12 cellular contexts compared by ENCODE assay signal in genomic region chr11:3135491-3136440, GRCh38. TPM values are rescaled to one million over a fixed set of nuclear protein-coding genes. Genes with fewer than 3 reads are reported as not detected.
DNase-seq lines count a peak whose midpoint lies in the region; ATAC-seq and TF ChIP-seq lines count a peak whose summit lies in the region.
"Had no signal": no experiment of that assay in that cellular context is flagged by ENCODE, and none has a peak within 500 bp of the region (broad histone marks: within the 10 kb centered on the region; RNA-seq: fewer than 3 reads in every experiment).

No MANE protein-coding gene starts in this region.

- H3F3A ChIP-seq in SK-N-SH (replicated peaks; ENCODE audit: insufficient read depth) = no peaks in the 10 kb centered on the region

- ATAC-seq in SK-N-SH treated with all-trans-retinoic acid at 6 μM for 48 hours (peak; percentile 18; the same call in 1 of the 3 replicates), Panc1 (peak; percentile 72), left ventricle myocardium superior (peak; percentile 55), sciatic nerve (peak; percentile 55), GM18505 (IDR thresholded peaks at IDR 0.05; ENCODE audit: unreplicated experiment) (no peak), GM19351 (IDR thresholded peaks at IDR 0.05; ENCODE audit: unreplicated experiment) (no peak)

- H3K9me3 ChIP-seq in SK-N-SH (no peaks in the 10 kb centered on the region), Panc1 (ENCODE audit: control insufficient read depth, insufficient read depth, low read depth, low read length) (no peaks in the 10 kb centered on the region)
- H3K9me3 ChIP-seq: HAP-1 had no signal

- no peak overlapping the region for H3K27ac ChIP-seq in SK-N-SH (ENCODE audit: low read depth in 2 of 2, low read length in 1 of 2)
- no peak overlapping the region for H3K27ac ChIP-seq in Panc1 (ENCODE audit: low read length)

- in situ Hi-C loops in Panc1 (cut with HindIII; ENCODE audit: low pct_unique_long_range_greater_than_20kb, low sequenced_read_pairs) = no loop called here

- TF ChIP-seq CTCF in SK-N-SH (IDR thresholded peaks at IDR 0.05) (no peak), Panc1 (IDR thresholded peaks at IDR 0.05) (no peak)

- TF ChIP-seq RAD21 in SK-N-SH (IDR thresholded peaks at IDR 0.05; ENCODE audit: low read length) = no peak

- CTCF ChIA-PET in SK-N-SH (lab: Yijun Ruan, JAX) = interaction anchor here (0.6 to 1.8 kb wide), 5 partner anchors 12 to 99 kb away, joined by 3 to 11 read pairs (median 3); no protein-coding TSS in a partner anchor
- CTCF ChIA-PET in Panc1 (lab: Charles Lee) = interaction anchor here (0.6 to 0.7 kb wide), 3 partner anchors 15 to 25 kb away, joined by 3 read pairs; no protein-coding TSS in a partner anchor

- no peak for TF ChIP-seq POLR2A in GM18505 (IDR thresholded peaks at IDR 0.05; ENCODE audit: borderline replicate concordance, extremely low read depth, insufficient read depth, insufficient read length)

- no peak overlapping the region for H3K9ac ChIP-seq in SK-N-SH

- H3K4me1 ChIP-seq in SK-N-SH (ENCODE audit: control insufficient read depth in 1 of 2, insufficient read depth in 2 of 2, low read depth in 1 of 2, low read length in 1 of 2) (peaks cover 0 to 14% of the 10 kb centered on the region in 2 experiments; a peak in 1 of 4 replicates), Panc1 (ENCODE audit: control insufficient read depth, insufficient read depth, low read length) (no peaks in the 10 kb centered on the region; the same call in 1 of the 2 replicates)
- H3K4me1 ChIP-seq: HAP-1 had no signal

- no TSS peak for BruUV-seq in Panc1 (replicated peaks; lab: Mats Ljungman, UMichigan)

- intact Hi-C loops in Panc1 (cut with micrococcal nuclease; ENCODE audit: unreplicated experiment) = no loop called here
- intact Hi-C loops in left ventricle myocardium superior (cut with micrococcal nuclease) = no loop called here
- intact Hi-C loops in sciatic nerve (cut with DNase I) = no loop called here

- H3K27me3 ChIP-seq in SK-N-SH (ENCODE audit: insufficient read depth) = no peaks in the 10 kb centered on the region
- no peaks in the 10 kb centered on the region for H3K27me3 ChIP-seq in Panc1 (ENCODE audit: control insufficient read depth, insufficient read depth, low read length)

- DNase-seq in SK-N-SH (no peak), Panc1 (ENCODE audit: low read depth, low spot score) (no peak), left ventricle myocardium superior (peak; percentile 59), sciatic nerve (ENCODE audit: low spot score) (peak; percentile 62), superior temporal gyrus (ENCODE audit: extremely low spot score) (no peak)
- DNase-seq: activated T-cell treated with anti-CD3 and anti-CD28 coated beads, Interleukin-2, amount 50 U/mL, for 48 hours; NCI-H1092 treated with DMSO at 0.1 percent for 48 hours had no signal

- H3K4me3 ChIP-seq in SK-N-SH (ENCODE audit: low read depth in 2 of 2, low read length in 1 of 2) = no peak overlapping the region
- no peak overlapping the region for H3K4me3 ChIP-seq in Panc1 (ENCODE audit: low read depth in 2 of 2, low read length in 2 of 2)
- H3K4me3 ChIP-seq: HAP-1, lung had no signal

- WGBS in SK-N-SH (ENCODE audit: low lambda C conversion rate) = 100% methylated on average over 2 of the region's 15 CpGs

- H3K36me3 ChIP-seq in SK-N-SH (replicated peaks in 1 of 2; ENCODE audit: control insufficient read depth in 1 of 2, insufficient read depth in 2 of 2, low read length in 1 of 2) (no peaks in the 10 kb centered on the region), Panc1 (ENCODE audit: control insufficient read depth, insufficient read depth, low read length) (no peaks in the 10 kb centered on the region)
- H3K36me3 ChIP-seq: HAP-1 had no signal

- H3K4me2 ChIP-seq in SK-N-SH = no peak overlapping the region

- TF ChIP-seq EP300 in SK-N-SH (IDR thresholded peaks at IDR 0.05; ENCODE audit: borderline replicate concordance in 1 of 2, low read depth in 1 of 2, low read length in 1 of 2) = no peak

- POLR2A ChIA-PET in SK-N-SH (lab: Yijun Ruan, JAX) = no interaction called here
- POLR2A ChIA-PET in Panc1 (lab: Charles Lee) = interaction anchor here (0.5 kb wide), 1 partner anchor 81 kb away, joined by 11 read pairs; no protein-coding TSS in a partner anchor

- no peaks in the 10 kb centered on the region for H3K9me2 ChIP-seq in SK-N-SH

- no peak overlapping the region for H2AFZ ChIP-seq in SK-N-SH (ENCODE audit: low read depth)

- no peaks in the 10 kb centered on the region for H3K79me2 ChIP-seq in SK-N-SH (ENCODE audit: insufficient read depth)

- peaks cover 33% of the 10 kb centered on the region for H4K20me1 ChIP-seq in SK-N-SH (ENCODE audit: insufficient read depth)

TF ChIP-seq in SK-N-SH treated with all-trans-retinoic acid at 6 μM for 48 hours, 23 proteins besides CTCF, POLR2A, EP300 and RAD21:
- TF ChIP-seq OSR1 (CRISPR knock-in tag; IDR thresholded peaks at IDR 0.05) (no peak), ZNF8 (CRISPR knock-in tag; IDR thresholded peaks at IDR 0.05) (no peak), ZFP30 (CRISPR knock-in tag; IDR thresholded peaks at IDR 0.05) (no peak), ZC3H10 (CRISPR knock-in tag; IDR thresholded peaks at IDR 0.05) (no peak), TOX (CRISPR knock-in tag; IDR thresholded peaks at IDR 0.05; ENCODE audit: borderline replicate concordance) (no peak), CSDC2 (CRISPR knock-in tag; IDR thresholded peaks at IDR 0.05) (no peak)

TF ChIP-seq in SK-N-SH, 30 proteins besides CTCF, POLR2A, EP300 and RAD21 (continues in another document):
- TF ChIP-seq IRF3 (IDR thresholded peaks at IDR 0.05; ENCODE audit: low read depth, low read length) = no peak
- no peak for TF ChIP-seq REST (IDR thresholded peaks at IDR 0.05; ENCODE audit: low read depth, low read length)
- TF ChIP-seq MAX (IDR thresholded peaks at IDR 0.05; ENCODE audit: low read depth) = no peak
- no peak for TF ChIP-seq NFIC (IDR thresholded peaks at IDR 0.05; ENCODE audit: borderline replicate concordance)
- no peak for TF ChIP-seq POLR2AphosphoS5 (IDR thresholded peaks at IDR 0.05; ENCODE audit: low read depth, low read length)
- no peak for TF ChIP-seq RFX5 (IDR thresholded peaks at IDR 0.05; ENCODE audit: low read length)
- no peak for TF ChIP-seq NRF1 (IDR thresholded peaks at IDR 0.05; ENCODE audit: low read depth, low read length)
- TF ChIP-seq SIN3A (IDR thresholded peaks at IDR 0.05; ENCODE audit: borderline replicate concordance, low read depth, low read length) = no peak
- TF ChIP-seq JUND (IDR thresholded peaks at IDR 0.05) = no peak

RNA-seq across cellular contexts. Expression of gene OSBPL5, which starts 29.3 kb away (rescaled TPM):
- 7.8 and 10.9 TPM in 2 replicates for polyA plus RNA-seq in SK-N-SH (2012; rRNA removed)
- polyA plus RNA-seq in SK-N-SH (2012; cell fraction: cytosol; rRNA removed) = 2.7 and 4.3 TPM in 2 replicates
- polyA plus RNA-seq in SK-N-SH (2012; cell fraction: nucleus; rRNA removed) = 39.6 and 46.8 TPM in 2 replicates
- 20.2 TPM for total RNA-seq in Panc1 (2021; ENCODE audit: unreplicated experiment)
- 25.3 TPM for polyA plus RNA-seq in Panc1 (2012; ENCODE audit: insufficient read length)
- 15.9 TPM for total RNA-seq in left ventricle myocardium superior
- 58.3 TPM for total RNA-seq in sciatic nerve

Comparison
In these comparisons a context has a peak if more than half of its experiments do, and no peak if none do; other contexts are left out.
1. ATAC-seq: peak in SK-N-SH treated with all-trans-retinoic acid at 6 μM for 48 hours (single experiment), Panc1 (single experiment), left ventricle myocardium superior (single experiment) and sciatic nerve (single experiment); none in GM18505 (single experiment) and GM19351 (single experiment).
2. DNase-seq: peak in left ventricle myocardium superior (single experiment) and sciatic nerve (single experiment); none in SK-N-SH (single experiment), Panc1 (single experiment) and superior temporal gyrus (single experiment).